8 cellular contexts compared by ENCODE assay signal in the genomic region with DNA sequence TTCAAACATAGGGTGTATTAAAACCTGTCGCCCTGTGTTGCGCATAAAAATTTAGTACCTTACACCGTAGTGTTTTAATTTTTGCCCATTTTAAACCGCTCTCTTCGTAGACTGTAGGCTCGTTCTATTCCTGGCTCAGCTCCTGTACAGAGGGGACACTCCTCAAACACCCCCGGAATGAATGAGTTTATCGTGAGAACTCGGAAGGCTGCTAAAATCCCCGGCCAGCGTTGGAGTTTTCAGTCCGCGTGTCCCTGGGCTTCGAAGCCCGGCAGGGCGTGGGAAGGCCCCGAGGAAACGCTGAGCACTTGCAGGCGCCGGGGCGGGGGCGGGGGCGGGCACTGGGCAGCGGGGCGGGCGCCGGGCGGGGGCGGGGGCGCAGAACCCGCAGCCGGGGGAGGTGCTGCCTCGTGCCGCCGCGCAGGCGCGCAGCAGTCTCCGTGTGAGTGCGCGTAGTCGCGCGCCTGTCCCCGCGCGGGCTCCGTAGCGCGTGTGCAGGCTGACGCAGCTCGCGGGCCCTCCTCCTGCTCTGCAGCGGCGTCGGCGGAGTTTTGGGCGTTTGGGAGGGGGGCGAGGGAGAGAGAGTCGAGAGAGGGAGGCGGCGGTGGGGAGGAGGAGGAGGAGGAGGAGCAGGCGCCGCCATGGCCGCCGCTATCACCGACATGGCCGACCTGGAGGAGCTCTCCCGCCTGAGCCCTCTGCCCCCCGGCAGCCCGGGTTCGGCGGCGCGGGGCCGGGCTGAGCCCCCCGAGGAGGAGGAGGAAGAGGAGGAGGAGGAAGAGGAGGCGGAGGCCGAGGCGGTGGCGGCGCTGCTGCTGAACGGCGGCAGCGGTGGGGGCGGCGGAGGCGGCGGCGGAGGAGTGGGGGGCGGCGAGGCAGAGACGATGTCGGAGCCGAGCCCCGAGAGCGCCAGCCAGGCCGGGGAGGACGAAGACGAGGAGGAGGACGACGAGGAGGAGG. TPM values are rescaled to one million over a fixed set of nuclear protein-coding genes. Genes with fewer than 3 reads are reported as not detected.
DNase-seq lines count a peak whose midpoint lies in the region; ATAC-seq, FAIRE-seq and TF ChIP-seq lines count a peak whose summit lies in the region.

TSS of gene AEBP2 (plus strand) at position 434 of the 960 bp plus-strand sequence. CDS start at position 642, 208 bp downstream.

- no peak for TF ChIP-seq CTCF in A549 (IDR thresholded peaks at IDR 0.05)
- no peak for TF ChIP-seq CTCF in WERI-Rb-1 (IDR thresholded peaks at IDR 0.05; ENCODE audit: low read depth, low read length)
- no peak for TF ChIP-seq CTCF in breast epithelium (IDR thresholded peaks at IDR 0.05)

- TF ChIP-seq RAD21 in A549 (conservative IDR thresholded peaks at IDR 0.05 in 1 of 2, IDR thresholded peaks at IDR 0.05 in 1 of 2), result peak in 1 of 2 experiments; percentile 8; a peak in 1 of 5 replicates

- intact Hi-C loops in breast epithelium (cut with DNase I; ENCODE audit: low total_unique reads), result no loop called here

- TF ChIP-seq EP300 in A549 (IDR thresholded peaks at IDR 0.05), result no peak

- CTCF ChIA-PET in A549 (lab: Yijun Ruan, JAX), result no interaction called here

- TF ChIP-seq POLR2A in A549 (IDR thresholded peaks at IDR 0.05; ENCODE audit: low read length) (peak; percentile 83), breast epithelium (IDR thresholded peaks at IDR 0.05) (peak; percentile 69)

- H3K36me3 ChIP-seq in WERI-Rb-1, result peaks cover 29% of the 10 kb centered on the region
- no peaks in the 10 kb centered on the region for H3K36me3 ChIP-seq in breast epithelium
- no peaks in the 10 kb centered on the region for H3K36me3 ChIP-seq in small intestine (ENCODE audit: control insufficient read depth in 2 of 2, insufficient read depth in 2 of 2, low read length in 2 of 2)

- 18% methylated on average over 31 of the region's 102 CpGs for WGBS in A549 (ENCODE audit: missing lambda C conversion rate)
- WGBS in small intestine, 3 donors, result 4 to 8% (median 7%) methylated on average over 70 to 102 of the region's 102 CpGs

- peak within 1 kb of the TSS; percentile 86 to 96 for H3K27ac ChIP-seq in A549
- peak within 1 kb of the TSS; percentile 84 for H3K27ac ChIP-seq in WERI-Rb-1
- H3K27ac ChIP-seq in breast epithelium, result peak within 1 kb of the TSS; percentile 94 to 97
- H3K27ac ChIP-seq in small intestine (ENCODE audit: low read depth in 1 of 2, low read length in 1 of 2), result peak within 1 kb of the TSS; percentile 82 to 95

- FAIRE-seq in A549 (lab: Jason Lieb, UNC), result no peak
- FAIRE-seq in small intestine (lab: Jason Lieb, UNC), result no peak

- H3K9me3 ChIP-seq in A549 (no peaks in the 10 kb centered on the region), WERI-Rb-1 (ENCODE audit: severe bottlenecking) (no peaks in the 10 kb centered on the region), breast epithelium (no peaks in the 10 kb centered on the region), small intestine (ENCODE audit: control insufficient read depth, low read depth) (no peaks in the 10 kb centered on the region)

- POLR2A ChIA-PET in A549 (lab: Yijun Ruan, JAX), result interaction anchor here (0.5 to 1.0 kb wide), 6 partner anchors 9 to 1277 kb away, joined by 3 to 5 read pairs (median 4); no protein-coding TSS in a partner anchor

- H3K4me1 ChIP-seq in A549 (peaks cover 16% of the 10 kb centered on the region; the same call in 2 of the 3 replicates), breast epithelium (no peaks in the 10 kb centered on the region), small intestine (ENCODE audit: control insufficient read depth in 2 of 2, insufficient read depth in 1 of 2, low read depth in 1 of 2, low read length in 1 of 2) (peaks cover 0 to 5% of the 10 kb centered on the region in 2 donors)

- H3K4me3 ChIP-seq in A549, result peak within 1 kb of the TSS; percentile 87
- H3K4me3 ChIP-seq in WERI-Rb-1 (ENCODE audit: low read depth, low read length), result peak within 1 kb of the TSS; percentile 90
- peak within 1 kb of the TSS; percentile 80 to 99 (median 86) for H3K4me3 ChIP-seq in breast epithelium
- peak within 1 kb of the TSS; percentile 96 to 98 for H3K4me3 ChIP-seq in small intestine (ENCODE audit: low read depth in 1 of 2, low read length in 2 of 2)

- DNase-seq in A549 (ENCODE audit: low read depth in 1 of 2, low spot score in 1 of 2) (peak; percentile 90 to 96), NCI-H2196 treated with DMSO at 0.1 percent for 48 hours (lab: John Stamatoyannopoulos, UW; ENCODE audit: unreplicated experiment) (peak; percentile 98), WERI-Rb-1 (peak; percentile 94), breast epithelium (ENCODE audit: low spot score in 2 of 2) (peak; percentile 88 to 92), iPS-NIHi11 (ENCODE audit: low spot score) (peak; percentile 99), small intestine (peak; percentile 86)

- H3K27me3 ChIP-seq in WERI-Rb-1 (ENCODE audit: insufficient read depth, low read depth, severe bottlenecking) (no peaks in the 10 kb centered on the region), breast epithelium (no peaks in the 10 kb centered on the region), small intestine (ENCODE audit: control insufficient read depth in 2 of 2, insufficient read depth in 2 of 2, low read length in 2 of 2) (no peaks in the 10 kb centered on the region)

- ATAC-seq in A549 (peak; percentile 90 to 92), GM18858 (IDR thresholded peaks at IDR 0.05; ENCODE audit: unreplicated experiment) (peak; percentile 72), HG03066 (IDR thresholded peaks at IDR 0.05; ENCODE audit: low read depth, unreplicated experiment) (peak; percentile 79)

- peak within 1 kb of the TSS; percentile 79 for H3K4me2 ChIP-seq in A549

TF ChIP-seq in A549, 52 proteins besides CTCF, POLR2A, EP300 and RAD21 (continues in another document):
- no peak for TF ChIP-seq POLR2AphosphoS2 (conservative IDR thresholded peaks at IDR 0.05; ENCODE audit: low read length)
- TF ChIP-seq NFE2L2 (conservative IDR thresholded peaks at IDR 0.05; ENCODE audit: low read length), result no peak
- TF ChIP-seq E2F6 (IDR thresholded peaks at IDR 0.05; ENCODE audit: borderline replicate concordance, low read depth), result peak; percentile 99
- no peak for TF ChIP-seq FOXS1 (CRISPR knock-in tag; IDR thresholded peaks at IDR 0.05)
- TF ChIP-seq NPAS2 (CRISPR knock-in tag; IDR thresholded peaks at IDR 0.05; ENCODE audit: borderline replicate concordance), result 0 out of 2 replicates have a peak, but pooled peaks have one; percentile 19
- peak; percentile 76; the same call in 1 of the 2 replicates for TF ChIP-seq HEYL (CRISPR knock-in tag; IDR thresholded peaks at IDR 0.05)
- peak; percentile 76; the same call in 1 of the 3 replicates for TF ChIP-seq BCL3 (IDR thresholded peaks at IDR 0.05)
- TF ChIP-seq, protein P1, sequence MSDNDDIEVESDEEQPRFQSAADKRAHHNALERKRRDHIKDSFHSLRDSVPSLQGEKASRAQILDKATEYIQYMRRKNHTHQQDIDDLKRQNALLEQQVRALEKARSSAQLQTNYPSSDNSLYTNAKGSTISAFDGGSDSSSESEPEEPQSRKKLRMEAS (IDR thresholded peaks at IDR 0.05), result peak; percentile 99
- no peak for TF ChIP-seq ZFP36 (IDR thresholded peaks at IDR 0.05; ENCODE audit: borderline replicate concordance, partially characterized antibody)
- TF ChIP-seq, protein P2, sequence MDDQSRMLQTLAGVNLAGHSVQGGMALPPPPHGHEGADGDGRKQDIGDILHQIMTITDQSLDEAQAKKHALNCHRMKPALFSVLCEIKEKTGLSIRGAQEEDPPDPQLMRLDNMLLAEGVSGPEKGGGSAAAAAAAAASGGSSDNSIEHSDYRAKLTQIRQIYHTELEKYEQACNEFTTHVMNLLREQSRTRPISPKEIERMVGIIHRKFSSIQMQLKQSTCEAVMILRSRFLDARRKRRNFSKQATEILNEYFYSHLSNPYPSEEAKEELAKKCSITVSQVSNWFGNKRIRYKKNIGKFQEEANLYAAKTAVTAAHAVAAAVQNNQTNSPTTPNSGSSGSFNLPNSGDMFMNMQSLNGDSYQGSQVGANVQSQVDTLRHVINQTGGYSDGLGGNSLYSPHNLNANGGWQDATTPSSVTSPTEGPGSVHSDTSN (IDR thresholded peaks at IDR 0.05), result peak; percentile 40; the same call in 1 of the 2 replicates
- peak; percentile 82; the same call in 1 of the 2 replicates for TF ChIP-seq TP53 (CRISPR knock-in tag; IDR thresholded peaks at IDR 0.05)
- TF ChIP-seq, protein P3, sequence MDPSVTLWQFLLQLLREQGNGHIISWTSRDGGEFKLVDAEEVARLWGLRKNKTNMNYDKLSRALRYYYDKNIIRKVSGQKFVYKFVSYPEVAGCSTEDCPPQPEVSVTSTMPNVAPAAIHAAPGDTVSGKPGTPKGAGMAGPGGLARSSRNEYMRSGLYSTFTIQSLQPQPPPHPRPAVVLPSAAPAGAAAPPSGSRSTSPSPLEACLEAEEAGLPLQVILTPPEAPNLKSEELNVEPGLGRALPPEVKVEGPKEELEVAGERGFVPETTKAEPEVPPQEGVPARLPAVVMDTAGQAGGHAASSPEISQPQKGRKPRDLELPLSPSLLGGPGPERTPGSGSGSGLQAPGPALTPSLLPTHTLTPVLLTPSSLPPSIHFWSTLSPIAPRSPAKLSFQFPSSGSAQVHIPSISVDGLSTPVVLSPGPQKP (IDR thresholded peaks at IDR 0.05; ENCODE audit: low read depth, low read length), result no peak
- peak; percentile 96; the same call in 1 of the 2 replicates for TF ChIP-seq RNF2 (IDR thresholded peaks at IDR 0.05; ENCODE audit: borderline replicate concordance, low read depth)

RNA-seq across cellular contexts. Expression of gene AEBP2, which starts in this region (rescaled TPM):
- 23.5 and 34.5 TPM in 2 replicates for polyA plus RNA-seq in A549 (2011; rRNA removed)
- polyA plus RNA-seq in A549 (2012; cell fraction: cytosol; rRNA removed), result 7.8 and 9.9 TPM in 2 replicates
- polyA plus RNA-seq in A549 (2012; cell fraction: nucleus; rRNA removed), result 2.6 and 5.3 TPM in 2 replicates
- 27.3 to 28.8 TPM (median 28.0 TPM) in 3 replicates for polyA plus RNA-seq in A549 (2017; fragmentation: RNase III; extraction: RNeasy Plus Mini Kit Qiagen cat#74134 plus additional on column Dnase treatment)
- polyA minus RNA-seq in A549 (2011; rRNA and poly(A)+ RNA removed), result 21.6 and 22.2 TPM in 2 replicates
- total RNA-seq in breast epithelium, result 10 to 100 TPM; 38.2 to 50.3 (median 42.0) TPM
- polyA plus RNA-seq in small intestine, result 1 to 10 TPM; 9.2 to 9.7 (median 9.5) TPM

Comparison
In these comparisons a context has a peak if more than half of its experiments do, and no peak if none do; other contexts are left out.
1. Peak in every context shown above with its lines: DNase-seq, ATAC-seq, H3K4me3 ChIP-seq and H3K27ac ChIP-seq.